In the genomic region with DNA sequence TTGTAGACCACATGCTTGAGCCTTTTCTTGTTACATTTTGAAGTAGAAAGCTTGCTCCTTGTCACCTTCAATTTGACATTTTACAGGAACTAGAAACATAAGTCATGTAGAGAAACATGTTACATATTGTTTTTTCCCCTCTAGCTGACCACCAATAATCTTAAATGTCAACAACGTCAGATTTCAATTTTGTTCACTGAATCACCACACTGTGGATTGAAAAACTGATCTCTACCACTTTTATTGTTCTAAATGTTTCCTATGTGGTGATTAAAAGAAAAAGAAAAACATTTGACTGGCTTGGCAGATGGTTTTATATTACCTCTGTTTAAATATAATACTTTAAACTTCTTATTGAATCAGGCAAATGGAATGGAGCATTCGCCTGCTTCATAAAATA, we compare ENCODE assay signal across 1 cellular context.
TF ChIP-seq lines count a peak whose summit lies in the region.

No MANE protein-coding gene starts in this region.

TF ChIP-seq in SK-N-SH treated with all-trans-retinoic acid at 6 μM for 48 hours, 23 proteins besides CTCF, POLR2A, EP300 and RAD21 (continued from another document):
- no peak for TF ChIP-seq PATZ1 (CRISPR knock-in tag; IDR thresholded peaks at IDR 0.05; ENCODE audit: borderline replicate concordance)
- TF ChIP-seq ZNF565 (CRISPR knock-in tag; conservative IDR thresholded peaks at IDR 0.05; ENCODE audit: low read depth), result no peak
- TF ChIP-seq GLIS3 (CRISPR knock-in tag; IDR thresholded peaks at IDR 0.05), result no peak
TF ChIP-seq in SK-N-SH treated with all-trans-retinoic acid at 6 μM for 48 hours: peak in this region for 1.
